In genomic region chr1:232617237-232617636, GRCh38 we compare ENCODE assay signal across 27 cellular contexts.
"Had no signal": no experiment of that assay in that cellular context is flagged by ENCODE, and none has a peak within 500 bp of the region (broad histone marks: within the 10 kb centered on the region; RNA-seq: fewer than 3 reads in every experiment).

No MANE protein-coding gene starts in this region.

- H3K27ac ChIP-seq: tibial nerve had no signal

- H3K9me3 Mint-ChIP-seq: activated CD4-positive, alpha-beta memory T cell treated with anti-CD3 and anti-CD28 coated beads, Interleukin-2, amount 10 ng/mL, durations not matched to agents 7 days and 5 days; activated CD4-positive, alpha-beta T cell treated with anti-CD3 and anti-CD28 coated beads, Interleukin-2, amount 10 ng/mL, durations not matched to agents 7 days and 5 days; activated naive CD4-positive, alpha-beta T cell treated with anti-CD3 and anti-CD28 coated beads, Interleukin-2, amount 50 U/mL, for 24 hours; activated naive CD8-positive, alpha-beta T cell treated with anti-CD3 and anti-CD28 coated beads, Interleukin-2, amount 50 U/mL, for 24 hours; activated T-cell treated with anti-CD3 and anti-CD28 coated beads, Interleukin-2, amount 50 U/mL, for 4 hours; activated T-helper 2 cell treated with anti-CD3 and anti-CD28 coated beads, Interferon-gamma antibody, Interleukin-2, Interleukin-4, amounts not matched to agents 10 μg/mL and 5 μg/mL and 100 μg/mL, durations not matched to agents 14 hours and 24 hours and 36 hours; endodermal cell; immature natural killer cell; memory B cell; naive thymus-derived CD8-positive, alpha-beta T cell had no signal

- H3K4me3 Mint-ChIP-seq: activated CD4-positive, alpha-beta memory T cell treated with anti-CD3 and anti-CD28 coated beads, Interleukin-2, amount 10 ng/mL, durations not matched to agents 7 days and 5 days; activated CD4-positive, alpha-beta T cell treated with anti-CD3 and anti-CD28 coated beads, Interleukin-2, amount 10 ng/mL, durations not matched to agents 7 days and 5 days; activated naive CD4-positive, alpha-beta T cell treated with anti-CD3 and anti-CD28 coated beads, Interleukin-2, amount 50 U/mL, for 24 hours; activated naive CD8-positive, alpha-beta T cell treated with anti-CD3 and anti-CD28 coated beads, Interleukin-2, amount 50 U/mL, for 24 hours; activated T-cell treated with anti-CD3 and anti-CD28 coated beads, Interleukin-2, amount 50 U/mL, for 4 hours; endodermal cell; immature natural killer cell; memory B cell; naive thymus-derived CD8-positive, alpha-beta T cell had no signal

- H3K36me3 Mint-ChIP-seq: activated naive CD4-positive, alpha-beta T cell treated with anti-CD3 and anti-CD28 coated beads, Interleukin-2, amount 50 U/mL, for 24 hours; immature natural killer cell; memory B cell; naive thymus-derived CD8-positive, alpha-beta T cell had no signal

- H3K9me3 ChIP-seq: tibial nerve had no signal

- H3K27ac Mint-ChIP-seq: activated CD4-positive, alpha-beta memory T cell treated with anti-CD3 and anti-CD28 coated beads, Interleukin-2, amount 10 ng/mL, durations not matched to agents 7 days and 5 days; activated CD4-positive, alpha-beta T cell treated with anti-CD3 and anti-CD28 coated beads, Interleukin-2, amount 10 ng/mL, durations not matched to agents 7 days and 5 days; activated naive CD4-positive, alpha-beta T cell treated with anti-CD3 and anti-CD28 coated beads, Interleukin-2, amount 50 U/mL, for 24 hours; activated naive CD8-positive, alpha-beta T cell treated with anti-CD3 and anti-CD28 coated beads, Interleukin-2, amount 50 U/mL, for 24 hours; activated T-helper 2 cell treated with anti-CD3 and anti-CD28 coated beads, Interferon-gamma antibody, Interleukin-2, Interleukin-4, amounts not matched to agents 10 μg/mL and 5 μg/mL and 100 μg/mL, durations not matched to agents 14 hours and 24 hours and 36 hours; endodermal cell; immature natural killer cell; memory B cell; naive thymus-derived CD8-positive, alpha-beta T cell had no signal

- DNase-seq: activated CD4-positive, alpha-beta memory T cell treated with anti-CD3 and anti-CD28 coated beads, Interleukin-2, amount 10 ng/mL, durations not matched to agents 7 days and 5 days; activated CD4-positive, alpha-beta T cell treated with anti-CD3 and anti-CD28 coated beads for 1 hour; activated CD4-positive, alpha-beta T cell treated with anti-CD3 and anti-CD28 coated beads, Interleukin-2, amount 10 ng/mL, durations not matched to agents 7 days and 5 days; activated CD8-positive, alpha-beta memory T cell treated with anti-CD3 and anti-CD28 coated beads, Interleukin-2, amount 50 U/mL, for 48 hours; activated naive CD8-positive, alpha-beta T cell treated with anti-CD3 and anti-CD28 coated beads, Interleukin-2, amount 50 U/mL, for 24 hours; activated T-cell treated with anti-CD3 and anti-CD28 coated beads, Interleukin-2, amount 50 U/mL, for 4 hours; amygdala; caudate nucleus; cortex of kidney; endodermal cell; foreskin fibroblast; head of caudate nucleus; hippocampal formation; immature natural killer cell; kidney; left colon; naive thymus-derived CD8-positive, alpha-beta T cell; posterior cingulate gyrus; right cardiac atrium; stimulated activated CD4-positive, alpha-beta T cell treated with anti-CD3 and anti-CD28 coated beads, Interleukin-2, amount 100 ng/mL, for 48 hours; stimulated activated naive CD4-positive, alpha-beta T cell treated with Interleukin-2 at 50 U/mL for 16 hours; T1000 had no signal

- H3K36me3 ChIP-seq: tibial nerve had no signal

- ATAC-seq: activated naive CD8-positive, alpha-beta T cell treated with anti-CD3 and anti-CD28 coated beads, Interleukin-2, amount 50 U/mL, for 24 hours; activated T-cell treated with anti-CD3 and anti-CD28 coated beads, Interleukin-2, amount 50 U/mL, for 4 hours; esophagus mucosa; left colon; naive thymus-derived CD8-positive, alpha-beta T cell; right cardiac atrium had no signal

- H3K4me1 Mint-ChIP-seq: immature natural killer cell, memory B cell had no signal

- H3K27me3 ChIP-seq: tibial nerve had no signal

- H3K4me3 ChIP-seq: tibial nerve had no signal

- H3K27me3 Mint-ChIP-seq: activated naive CD4-positive, alpha-beta T cell treated with anti-CD3 and anti-CD28 coated beads, Interleukin-2, amount 50 U/mL, for 24 hours had no signal
